ENCODE assay signal across 14 cellular contexts in genomic region chr9:28053378-28053777, GRCh38.
DNase-seq lines count a peak whose midpoint lies in the region; ATAC-seq, FAIRE-seq and TF ChIP-seq lines count a peak whose summit lies in the region.
"Had no signal": no experiment of that assay in that cellular context is flagged by ENCODE, and none has a peak within 500 bp of the region (broad histone marks: within the 10 kb centered on the region; RNA-seq: fewer than 3 reads in every experiment).

No MANE protein-coding gene starts in this region.

- ATAC-seq in GM19452 (IDR thresholded peaks at IDR 0.05; ENCODE audit: unreplicated experiment) = no peak
- no peak for ATAC-seq in GM21423 (IDR thresholded peaks at IDR 0.05; ENCODE audit: unreplicated experiment)
- ATAC-seq: A549; CD8-positive, alpha-beta T cell had no signal

- no peak for TF ChIP-seq CTCF in D721Med (IDR thresholded peaks at IDR 0.05; ENCODE audit: insufficient read depth, missing control alignments)

- peak; percentile 44 for FAIRE-seq in D721Med (lab: Jason Lieb, UNC)
- FAIRE-seq in endometrium (lab: Jason Lieb, UNC) = peak; percentile 8
- FAIRE-seq: A549 had no signal

- DNase-seq in D721Med (ENCODE audit: insufficient read length, low spot score) = no peak
- DNase-seq in NCI-H1105 treated with DMSO at 0.1 percent for 48 hours (lab: John Stamatoyannopoulos, UW) = peak; percentile 77
- peak; percentile 86 for DNase-seq in NCI-H526 treated with DMSO at 0.1 percent for 48 hours (lab: John Stamatoyannopoulos, UW)
- DNase-seq in amygdala (lab: John Stamatoyannopoulos, UW) = no peak
- DNase-seq in glomerular visceral epithelial cell (ENCODE audit: extremely low spot score) = no peak
- DNase-seq: CD8-positive, alpha-beta T cell; COR-L47; DND-41; GF-D8; H9 had no signal

Comparison
In these comparisons a context has a peak if more than half of its experiments do, and no peak if none do; other contexts are left out.
1. DNase-seq: peak in NCI-H1105 treated with DMSO at 0.1 percent for 48 hours (single experiment) and NCI-H526 treated with DMSO at 0.1 percent for 48 hours (single experiment); none in D721Med (single experiment), amygdala (0 of 56) and glomerular visceral epithelial cell (single experiment).